ENCODE assay signal across 8 cellular contexts in the genomic region with DNA sequence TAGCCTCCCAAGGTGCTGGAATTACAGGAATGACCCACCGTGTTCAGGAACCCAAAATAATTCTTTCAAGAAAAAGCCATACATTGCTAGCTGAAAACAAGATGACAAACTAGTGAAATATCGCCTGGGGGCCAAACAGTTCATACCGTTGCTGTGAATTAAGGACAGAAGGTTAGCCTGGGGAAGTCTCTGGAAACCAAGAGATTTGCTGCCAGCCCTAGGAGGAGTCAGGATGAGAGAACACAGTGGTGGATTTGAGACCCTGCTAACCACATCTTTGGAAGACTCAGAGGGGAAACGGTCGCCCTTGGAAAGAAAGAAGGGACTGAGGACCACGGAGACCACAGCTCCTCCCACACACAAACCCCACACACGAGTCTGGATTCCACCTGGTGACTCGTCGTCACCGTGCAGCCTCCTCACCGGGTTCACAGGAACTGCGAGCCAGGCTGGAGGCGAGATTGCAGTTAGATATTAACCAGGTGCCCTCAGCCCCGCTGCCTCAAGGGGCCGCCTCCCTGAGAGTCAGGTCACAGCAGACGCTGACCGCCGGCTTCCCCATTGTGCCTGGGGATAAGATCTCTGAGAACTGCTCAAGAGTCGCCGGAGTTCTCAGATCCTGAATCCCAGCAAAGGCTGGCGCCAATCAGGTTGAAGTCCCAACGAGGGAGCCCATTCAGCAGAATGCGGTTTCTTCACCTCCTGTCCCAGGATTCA. TPM values are rescaled to one million over a fixed set of nuclear protein-coding genes. Genes with fewer than 3 reads are reported as not detected.
A peak's percentile ranks its signal among the peaks of the same experiment; 100 is the strongest.
DNase-seq lines count a peak whose midpoint lies in the region; ATAC-seq, FAIRE-seq and TF ChIP-seq lines count a peak whose summit lies in the region.
"Not testable (repeated sequence)": the region's sequence is repeated elsewhere in the genome, so short reads cannot be mapped to it uniquely, and the experiment has no call there.

No MANE protein-coding gene starts in this region.

- peak; percentile 14 for TF ChIP-seq POLR2A in GM19099 (IDR thresholded peaks at IDR 0.05; ENCODE audit: extremely low read depth, insufficient read length, low read depth)
- TF ChIP-seq POLR2A in endothelial cell of umbilical vein (IDR thresholded peaks at IDR 0.05; ENCODE audit: low read depth, low read length); lower leg skin (IDR thresholded peaks at IDR 0.05): not testable (repeated sequence)

- H3K27ac ChIP-seq in endothelial cell of umbilical vein (ENCODE audit: insufficient read depth, low read depth, low read length), result not testable (repeated sequence)

- not testable (repeated sequence) for H3K4me1 ChIP-seq in endothelial cell of umbilical vein (ENCODE audit: control insufficient read depth, extremely low read depth, insufficient read depth, low read length)

- H3K9me3 ChIP-seq in endothelial cell of umbilical vein (replicated peaks; ENCODE audit: control insufficient read depth, insufficient read depth, low read length), result not testable (repeated sequence)

- peak overlapping the region; percentile 96 for H2AFZ ChIP-seq in endothelial cell of umbilical vein (ENCODE audit: low read depth, low read length)

- TSS peak; percentile 10 for BruUV-seq in endothelial cell of umbilical vein (replicated peaks; lab: Mats Ljungman, UMichigan)

- H3K4me2 ChIP-seq in endothelial cell of umbilical vein (ENCODE audit: insufficient read depth, low read length), result peak overlapping the region; percentile 86

- CTCF ChIA-PET in endothelial cell of umbilical vein (lab: Charles Lee), result not testable (repeated sequence)

- TF ChIP-seq CTCF in endothelial cell of umbilical vein (IDR thresholded peaks at IDR 0.05; ENCODE audit: extremely low read depth in 1 of 2, insufficient read depth in 1 of 2, low read depth in 1 of 2, low read length in 2 of 2); lower leg skin (IDR thresholded peaks at IDR 0.05): not testable (repeated sequence)

- intact Hi-C loops in endothelial cell of umbilical vein (cut with micrococcal nuclease), result loop anchor here (2.0 kb wide), 1 partner anchor 35 kb away; a partner anchor contains a TSS
- intact Hi-C loops in lower leg skin (cut with DNase I; ENCODE audit: low total_unique reads), result not testable (repeated sequence)

- not testable (repeated sequence) for H3K36me3 ChIP-seq in endothelial cell of umbilical vein (ENCODE audit: control insufficient read depth in 2 of 2, extremely low read depth in 1 of 2, insufficient read depth in 2 of 2, low read length in 2 of 2)

- not testable (repeated sequence) for H3K27me3 ChIP-seq in endothelial cell of umbilical vein (ENCODE audit: control insufficient read depth in 2 of 2, insufficient read depth in 2 of 2, low read length in 2 of 2)

- H4K20me1 ChIP-seq in endothelial cell of umbilical vein (replicated peaks; ENCODE audit: control insufficient read depth, extremely low read depth, insufficient read depth, low read length), result not testable (repeated sequence)

- WGBS in lower leg skin, 2 donors, result 3 to 6% methylated on average over 12 to 23 of the region's 23 CpGs

- peak; percentile 12 for DNase-seq in AG08396 (ENCODE audit: low spot score)
- peak; percentile 3 for DNase-seq in NCI-H748 (lab: John Stamatoyannopoulos, UW; ENCODE audit: unreplicated experiment)
- DNase-seq in activated T-cell treated with anti-CD3 and anti-CD28 coated beads for 24 hours (ENCODE audit: low read depth), result peak; percentile 17
- DNase-seq in endothelial cell of umbilical vein (ENCODE audit: low read depth, low spot score), result peak; percentile 18
- peak; percentile 13 to 84 for DNase-seq in lower leg skin (ENCODE audit: low spot score in 2 of 2)
- DNase-seq in stimulated activated CD4-positive, alpha-beta T cell treated with anti-CD3 and anti-CD28 coated beads, Interleukin-15, amount 100 ng/mL, for 24 hours, result peak; percentile 48

- not testable (repeated sequence) for H3K79me2 ChIP-seq in endothelial cell of umbilical vein (ENCODE audit: control insufficient read depth, insufficient read depth, low read length)

- POLR2A ChIA-PET in endothelial cell of umbilical vein (lab: Charles Lee), result not testable (repeated sequence)

- dilution Hi-C loops in endothelial cell of umbilical vein (cut with MboI; ENCODE audit: extremely low pct_ligation_motif_present, low sequenced_read_pairs), result not testable (repeated sequence)

- peak overlapping the region; percentile 65 for H3K9ac ChIP-seq in endothelial cell of umbilical vein (replicated peaks; ENCODE audit: extremely low read depth, insufficient read depth, low read length)

- H3K9me1 ChIP-seq in endothelial cell of umbilical vein (replicated peaks; ENCODE audit: control insufficient read depth, extremely low read depth, insufficient read depth, low read length), result not testable (repeated sequence)

- ATAC-seq in HG03045 (IDR thresholded peaks at IDR 0.05; ENCODE audit: unreplicated experiment), result peak; percentile 26

- FAIRE-seq in endothelial cell of umbilical vein (lab: Jason Lieb, UNC), result not testable (repeated sequence)

- H3K4me3 ChIP-seq in endothelial cell of umbilical vein (replicated peaks in 1 of 3; ENCODE audit: insufficient read depth in 1 of 3, low read depth in 1 of 3, low read length in 3 of 3) (peak overlapping the region; percentile 80 to 87 (median 81)), lower leg skin (ENCODE audit: low read depth, poor library complexity, severe bottlenecking) (peak overlapping the region; percentile 87)

RNA-seq across cellular contexts. Expression of a gene that starts 1.0 kb away (rescaled TPM):
- 2.7 and 3.0 TPM in 2 replicates for total RNA-seq in endothelial cell of umbilical vein
- polyA plus RNA-seq in endothelial cell of umbilical vein, result 0.64 and 1.0 TPM in 2 replicates
- 1.1 and 1.2 TPM in 2 replicates for polyA plus RNA-seq in endothelial cell of umbilical vein (2011; cell fraction: cytosol; rRNA removed)
- 2.8 and 3.1 TPM in 2 replicates for polyA plus RNA-seq in endothelial cell of umbilical vein (2011; cell fraction: nucleus; rRNA removed)
- 1.1 and 1.5 TPM in 2 replicates for polyA plus RNA-seq in endothelial cell of umbilical vein (2012)
- 1.7 and 1.9 TPM in 2 replicates for polyA minus RNA-seq in endothelial cell of umbilical vein
- 0.92 TPM for polyA minus RNA-seq in endothelial cell of umbilical vein (2011; cell fraction: cytosol; rRNA and poly(A)+ RNA removed)
- 3.0 and 3.4 TPM in 2 replicates for polyA minus RNA-seq in endothelial cell of umbilical vein (2011; cell fraction: nucleus; rRNA and poly(A)+ RNA removed)
- total RNA-seq in lower leg skin, result 1 to 10 TPM; 3.1 to 5.4 (median 4.3) TPM

RNA-seq across cellular contexts. Expression of a gene that starts 34.6 kb away (rescaled TPM):
- total RNA-seq in endothelial cell of umbilical vein (0.39 and 0.93 TPM in 2 replicates), lower leg skin (1 to 10 TPM; 1.3 to 3.0 (median 1.8) TPM)
- polyA plus RNA-seq in endothelial cell of umbilical vein, result 0.11 and 0.21 TPM in 2 replicates
- 0.27 and 0.31 TPM in 2 replicates for polyA plus RNA-seq in endothelial cell of umbilical vein (2011; cell fraction: cytosol; rRNA removed)
- polyA plus RNA-seq in endothelial cell of umbilical vein (2011; cell fraction: nucleus; rRNA removed), result 0.32 and 0.76 TPM in 2 replicates
- polyA plus RNA-seq in endothelial cell of umbilical vein (2012), result 0.11 and 0.25 TPM in 2 replicates
- 0.28 and 1.0 TPM in 2 replicates for polyA minus RNA-seq in endothelial cell of umbilical vein
- not detected for polyA minus RNA-seq in endothelial cell of umbilical vein (2011; cell fraction: cytosol; rRNA and poly(A)+ RNA removed)
- polyA minus RNA-seq in endothelial cell of umbilical vein (2011; cell fraction: nucleus; rRNA and poly(A)+ RNA removed), result 0.43 and 0.72 TPM in 2 replicates

RNA-seq across cellular contexts. Expression of a gene that starts 40.8 kb away (rescaled TPM):
- total RNA-seq in endothelial cell of umbilical vein (3.2 and 3.4 TPM in 2 replicates), lower leg skin (1 to 10 TPM; 4.0 to 5.2 (median 4.9) TPM)
- polyA plus RNA-seq in endothelial cell of umbilical vein, result 0.48 and 0.65 TPM in 2 replicates
- 0.75 and 0.90 TPM in 2 replicates for polyA plus RNA-seq in endothelial cell of umbilical vein (2011; cell fraction: cytosol; rRNA removed)
- 3.0 TPM in 2 replicates for polyA plus RNA-seq in endothelial cell of umbilical vein (2011; cell fraction: nucleus; rRNA removed)
- 1.2 and 1.5 TPM in 2 replicates for polyA plus RNA-seq in endothelial cell of umbilical vein (2012)
- 1.0 and 1.6 TPM in 2 replicates for polyA minus RNA-seq in endothelial cell of umbilical vein
- 0.92 TPM for polyA minus RNA-seq in endothelial cell of umbilical vein (2011; cell fraction: cytosol; rRNA and poly(A)+ RNA removed)
- polyA minus RNA-seq in endothelial cell of umbilical vein (2011; cell fraction: nucleus; rRNA and poly(A)+ RNA removed), result 2.3 and 2.6 TPM in 2 replicates
